ENCODE assay signal across 8 cellular contexts in genomic region chr16:49528035-49528434, GRCh38.
DNase-seq lines count a peak whose midpoint lies in the region; ATAC-seq, FAIRE-seq and TF ChIP-seq lines count a peak whose summit lies in the region.

No MANE protein-coding gene starts in this region.

- peaks cover 0 to 75% (median 5%) of the 10 kb centered on the region in 11 experiments; a peak in 5 of 22 replicates for H4K20me1 ChIP-seq in BLaER1 treated with 17β-estradiol and CSF1 and Interleukin-3, amounts not matched to agents 10 nM and 100 nM
- H4K20me1 ChIP-seq in endothelial cell of umbilical vein (replicated peaks; ENCODE audit: control insufficient read depth, extremely low read depth, insufficient read depth, low read length) = no peaks in the 10 kb centered on the region

- H3K27me3 ChIP-seq in BLaER1 treated with 17β-estradiol and CSF1 and Interleukin-3, amounts not matched to agents 10 nM and 100 nM = peaks cover 0 to 20% (median 0%) of the 10 kb centered on the region in 11 experiments; a peak in 4 of 22 replicates
- H3K27me3 ChIP-seq in RWPE2 (ENCODE audit: insufficient read depth, poor library complexity, severe bottlenecking) (peaks cover 4% of the 10 kb centered on the region), endothelial cell of umbilical vein (ENCODE audit: control insufficient read depth in 2 of 2, insufficient read depth in 2 of 2, low read length in 2 of 2) (no peaks in the 10 kb centered on the region), prostate gland (replicated peaks; ENCODE audit: insufficient read depth) (no peaks in the 10 kb centered on the region)

- no TSS peak for BruUV-seq in endothelial cell of umbilical vein (replicated peaks; lab: Mats Ljungman, UMichigan)

- H3K36me3 ChIP-seq in BLaER1 treated with 17β-estradiol and CSF1 and Interleukin-3, amounts not matched to agents 10 nM and 100 nM = peaks cover 0 to 14% (median 7%) of the 10 kb centered on the region in 11 experiments; a peak in 6 of 22 replicates
- H3K36me3 ChIP-seq in RWPE2 (ENCODE audit: low read depth) = no peaks in the 10 kb centered on the region
- no peaks in the 10 kb centered on the region for H3K36me3 ChIP-seq in endothelial cell of umbilical vein (ENCODE audit: control insufficient read depth in 2 of 2, extremely low read depth in 1 of 2, insufficient read depth in 2 of 2, low read length in 2 of 2)
- no peaks in the 10 kb centered on the region for H3K36me3 ChIP-seq in prostate gland

- H3K79me2 ChIP-seq in endothelial cell of umbilical vein (ENCODE audit: control insufficient read depth, insufficient read depth, low read length) = no peaks in the 10 kb centered on the region

- peak; percentile 70 for ATAC-seq in RWPE2 (ENCODE audit: low read depth)
- no peak for ATAC-seq in GM21529 (IDR thresholded peaks at IDR 0.05; ENCODE audit: unreplicated experiment)
- ATAC-seq in GM21528 (IDR thresholded peaks at IDR 0.05; ENCODE audit: low FRiP score, unreplicated experiment) = no peak

- peak overlapping the region; percentile 83 for H2AFZ ChIP-seq in endothelial cell of umbilical vein (ENCODE audit: low read depth, low read length)

- dilution Hi-C loops in endothelial cell of umbilical vein (cut with MboI; ENCODE audit: extremely low pct_ligation_motif_present, low sequenced_read_pairs) = no loop called here

- POLR2A ChIA-PET in endothelial cell of umbilical vein (lab: Charles Lee) = no interaction called here

- peak overlapping the region in 9 of 11 experiments; percentile 45 to 68 (median 50); a peak in 17 of 22 replicates for H3K27ac ChIP-seq in BLaER1 treated with 17β-estradiol and CSF1 and Interleukin-3, amounts not matched to agents 10 nM and 100 nM
- H3K27ac ChIP-seq in RWPE2 (ENCODE audit: poor library complexity, severe bottlenecking) = no peak overlapping the region
- H3K27ac ChIP-seq in endothelial cell of umbilical vein (ENCODE audit: insufficient read depth, low read depth, low read length) = no peak overlapping the region
- no peak overlapping the region for H3K27ac ChIP-seq in prostate gland

- H3K9me1 ChIP-seq in endothelial cell of umbilical vein (replicated peaks; ENCODE audit: control insufficient read depth, extremely low read depth, insufficient read depth, low read length) = no peaks in the 10 kb centered on the region

- DNase-seq in RWPE2 (ENCODE audit: low spot score) (no peak), endothelial cell of umbilical vein (ENCODE audit: low read depth, low spot score) (peak; percentile 40), prostate gland (ENCODE audit: low spot score) (no peak), NCI-H128 (lab: John Stamatoyannopoulos, UW; ENCODE audit: unreplicated experiment) (no peak), NCI-H2081 (lab: John Stamatoyannopoulos, UW) (no peak)

- peak overlapping the region; percentile 75 to 92 (median 88) for H3K4me2 ChIP-seq in BLaER1 treated with 17β-estradiol and CSF1 and Interleukin-3, amounts not matched to agents 10 nM and 100 nM
- H3K4me2 ChIP-seq in endothelial cell of umbilical vein (ENCODE audit: insufficient read depth, low read length) = peak overlapping the region; percentile 82

- peak overlapping the region; percentile 2 to 74 (median 63); a peak in 21 of 22 replicates for H3K9ac ChIP-seq in BLaER1 treated with 17β-estradiol and CSF1 and Interleukin-3, amounts not matched to agents 10 nM and 100 nM
- peak overlapping the region; percentile 23 for H3K9ac ChIP-seq in endothelial cell of umbilical vein (replicated peaks; ENCODE audit: extremely low read depth, insufficient read depth, low read length)

- H3K4me3 ChIP-seq in BLaER1 treated with 17β-estradiol and CSF1 and Interleukin-3, amounts not matched to agents 10 nM and 100 nM = peak overlapping the region in 9 of 10 experiments; percentile 30 to 60 (median 47); a peak in 16 of 20 replicates
- H3K4me3 ChIP-seq in RWPE2 (ENCODE audit: severe bottlenecking) = peak overlapping the region; percentile 9
- H3K4me3 ChIP-seq in endothelial cell of umbilical vein (replicated peaks in 1 of 3; ENCODE audit: insufficient read depth in 1 of 3, low read depth in 1 of 3, low read length in 3 of 3) = peak overlapping the region; percentile 6 to 26 (median 18)
- peak overlapping the region; percentile 9 to 12 for H3K4me3 ChIP-seq in prostate gland

- intact Hi-C loops in endothelial cell of umbilical vein (cut with micrococcal nuclease) (no loop called here), prostate gland (cut with DNase I) (no loop called here)

- H3K4me1 ChIP-seq in BLaER1 treated with 17β-estradiol and CSF1 and Interleukin-3, amounts not matched to agents 10 nM and 100 nM = peaks cover 44 to 88% (median 77%) of the 10 kb centered on the region in 10 experiments
- no peaks in the 10 kb centered on the region for H3K4me1 ChIP-seq in RWPE2 (ENCODE audit: insufficient read depth, poor library complexity, severe bottlenecking)
- no peaks in the 10 kb centered on the region for H3K4me1 ChIP-seq in endothelial cell of umbilical vein (ENCODE audit: control insufficient read depth, extremely low read depth, insufficient read depth, low read length)
- no peaks in the 10 kb centered on the region for H3K4me1 ChIP-seq in prostate gland (replicated peaks)

- no peak for FAIRE-seq in endothelial cell of umbilical vein (lab: Jason Lieb, UNC)

- 11% methylated on average over 16 of the region's 16 CpGs for WGBS in prostate gland

- no peaks in the 10 kb centered on the region for H3K9me3 ChIP-seq in BLaER1 treated with 17β-estradiol and CSF1 and Interleukin-3, amounts not matched to agents 10 nM and 100 nM (replicated peaks in 1 of 11)
- no peaks in the 10 kb centered on the region for H3K9me3 ChIP-seq in RWPE2 (ENCODE audit: severe bottlenecking)
- no peaks in the 10 kb centered on the region for H3K9me3 ChIP-seq in endothelial cell of umbilical vein (replicated peaks; ENCODE audit: control insufficient read depth, insufficient read depth, low read length)
- H3K9me3 ChIP-seq in prostate gland = no peaks in the 10 kb centered on the region

- no peak for TF ChIP-seq POLR2A in endothelial cell of umbilical vein (IDR thresholded peaks at IDR 0.05; ENCODE audit: low read depth, low read length)
- no peak for TF ChIP-seq POLR2A in prostate gland (IDR thresholded peaks at IDR 0.05)

- no peak for TF ChIP-seq CTCF in RWPE2 (IDR thresholded peaks at IDR 0.05; ENCODE audit: poor library complexity, severe bottlenecking)
- no peak for TF ChIP-seq CTCF in endothelial cell of umbilical vein (IDR thresholded peaks at IDR 0.05; ENCODE audit: extremely low read depth in 1 of 2, insufficient read depth in 1 of 2, low read depth in 1 of 2, low read length in 2 of 2)
- no peak for TF ChIP-seq CTCF in prostate gland (IDR thresholded peaks at IDR 0.05)

- CTCF ChIA-PET in endothelial cell of umbilical vein (lab: Charles Lee) = no interaction called here

TF ChIP-seq in endothelial cell of umbilical vein, 7 proteins besides CTCF, POLR2A, EP300 and RAD21:
- TF ChIP-seq MAX (IDR thresholded peaks at IDR 0.05; ENCODE audit: insufficient read depth, insufficient read length) = no peak
- TF ChIP-seq EZH2 (IDR thresholded peaks at IDR 0.05; ENCODE audit: borderline replicate concordance, low read depth, low read length, severe bottlenecking) = no peak
- no peak for TF ChIP-seq FOS (IDR thresholded peaks at IDR 0.05; ENCODE audit: borderline replicate concordance, insufficient read depth, low read length)
- no peak for TF ChIP-seq GATA2 (IDR thresholded peaks at IDR 0.05; ENCODE audit: insufficient read depth, insufficient read length, low read depth, low read length)
- TF ChIP-seq POLR2AphosphoS5 (IDR thresholded peaks at IDR 0.05; ENCODE audit: insufficient read depth, low read depth, low read length) = no peak
- no peak for TF ChIP-seq JUN (IDR thresholded peaks at IDR 0.05; ENCODE audit: borderline replicate concordance, insufficient read depth, insufficient read length, low read depth)
- no peak for TF ChIP-seq MYC (IDR thresholded peaks at IDR 0.05; ENCODE audit: low read depth, low read length)

Comparison
In these comparisons a context has a peak if more than half of its experiments do, and no peak if none do; other contexts are left out.
1. H3K27ac ChIP-seq: peak in BLaER1 treated with 17β-estradiol and CSF1 and Interleukin-3, amounts not matched to agents 10 nM and 100 nM (9 of 11); none in RWPE2 (single experiment), endothelial cell of umbilical vein (single experiment) and prostate gland (0 of 2).
2. Peak in every context shown above with its lines, with median percentiles within 50 percentile points of each other: H3K4me3 ChIP-seq.